21 cellular contexts compared by ENCODE assay signal in the genomic region with DNA sequence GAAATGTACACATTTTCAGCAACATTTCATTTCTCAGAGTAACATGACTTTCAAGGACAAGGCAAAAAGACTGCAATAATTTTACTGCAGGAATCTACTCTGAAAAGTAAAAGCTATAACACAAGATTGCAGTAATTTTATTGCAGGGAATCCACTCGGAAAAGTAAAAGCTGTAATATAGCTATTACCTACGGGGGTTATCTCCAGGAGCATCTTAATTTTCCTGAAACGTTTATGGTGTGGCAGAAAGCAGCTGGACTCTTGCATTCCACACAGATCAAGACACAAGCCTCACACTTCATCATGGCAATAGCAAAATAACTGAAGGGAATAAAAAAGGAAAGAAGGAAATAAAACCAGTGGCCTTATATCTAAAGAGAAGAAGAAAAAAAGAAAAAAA.
"Had no signal": no experiment of that assay in that cellular context is flagged by ENCODE, and none has a peak within 500 bp of the region (broad histone marks: within the 10 kb centered on the region; RNA-seq: fewer than 3 reads in every experiment).

No MANE protein-coding gene starts in this region.

- H3K9me3 ChIP-seq: adrenal gland, heart left ventricle, tibial artery had no signal

- ATAC-seq: activated T-helper 17 cell treated with anti-CD3 and anti-CD28 coated beads, Interleukin-2, amount 50 U/mL, for 72 hours; esophagus mucosa; heart left ventricle; left colon; right cardiac atrium; stimulated activated naive CD8-positive, alpha-beta T cell treated with anti-CD3 and anti-CD28 coated beads, Interleukin-15, Interleukin-2, amounts not matched to agents 100 U/mL and 50 U/mL, for 24 hours; WTC11 had no signal

- H3K36me3 ChIP-seq: adrenal gland, heart left ventricle, tibial artery had no signal

- H3K4me3 ChIP-seq: adrenal gland, heart left ventricle, tibial artery had no signal

- H3K4me1 ChIP-seq: adrenal gland had no signal

- DNase-seq: activated CD8-positive, alpha-beta memory T cell treated with anti-CD3 and anti-CD28 coated beads for 24 hours; activated CD8-positive, alpha-beta memory T cell treated with anti-CD3 and anti-CD28 coated beads, Interleukin-2, amount 50 U/mL, for 4 hours; activated T-cell treated with anti-CD3 and anti-CD28 coated beads, Interleukin-2, amount 50 U/mL, for 24 hours; adrenal gland; central memory CD4-positive, alpha-beta T cell; dermis blood vessel endothelial cell; effector CD8-positive, alpha-beta T cell; heart left ventricle; islet precursor cell; left colon; naive B cell; right cardiac atrium; stimulated activated CD4-positive, alpha-beta T cell treated with anti-CD3 and anti-CD28 coated beads, Interleukin-12 subunit alpha, Interleukin-12 subunit beta, amount 100 ng/mL, for 4 hours; stimulated activated CD4-positive, alpha-beta T cell treated with anti-CD3 and anti-CD28 coated beads, Interleukin-4, amount 100 ng/mL, for 4 hours; stimulated activated naive CD8-positive, alpha-beta T cell treated with anti-CD3 and anti-CD28 coated beads, Interleukin-15, Interleukin-2, amounts not matched to agents 100 U/mL and 50 U/mL, for 24 hours; substantia nigra; T1000; tibial artery had no signal

- H3K27me3 ChIP-seq: adrenal gland, heart left ventricle, tibial artery had no signal

- H3K27ac ChIP-seq: adrenal gland, heart left ventricle, tibial artery had no signal
